Comparison of ENCODE assay signal across 19 cellular contexts in the genomic region with DNA sequence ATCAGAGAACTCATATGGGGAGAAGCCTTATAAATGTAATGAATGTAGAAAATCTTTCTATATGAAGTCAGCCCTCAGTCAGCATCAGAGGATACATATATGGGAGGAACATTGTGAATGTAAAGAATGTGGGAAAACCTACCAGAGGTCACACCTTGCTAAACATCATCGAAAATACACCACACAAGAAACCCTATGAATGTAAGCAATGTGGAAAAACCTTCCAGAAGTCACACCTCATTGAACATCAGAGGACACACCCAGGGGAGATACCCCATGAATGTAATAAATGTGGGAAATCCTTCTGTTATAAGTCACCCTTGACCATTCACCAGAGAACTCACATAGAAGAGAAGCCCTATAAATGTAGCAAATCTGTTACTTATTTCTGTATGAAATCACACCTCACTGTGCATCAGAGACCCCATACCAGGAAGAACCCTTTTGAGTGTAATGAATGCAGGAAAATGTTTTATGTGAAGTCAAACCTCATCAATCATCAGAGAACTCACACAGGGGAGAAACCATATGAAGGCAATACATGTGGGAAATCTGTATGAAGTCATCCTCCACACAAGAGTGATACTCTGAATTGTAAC. TPM values are rescaled to one million over a fixed set of nuclear protein-coding genes. Genes with fewer than 3 reads are reported as not detected.
A peak's percentile ranks its signal among the peaks of the same experiment; 100 is the strongest.
DNase-seq lines count a peak whose midpoint lies in the region; ATAC-seq and TF ChIP-seq lines count a peak whose summit lies in the region.
"Had no signal": no experiment of that assay in that cellular context is flagged by ENCODE, and none has a peak within 500 bp of the region (broad histone marks: within the 10 kb centered on the region; RNA-seq: fewer than 3 reads in every experiment).

No MANE protein-coding gene starts in this region.

- TF ChIP-seq RAD21 in HCT116 (IDR thresholded peaks at IDR 0.05; ENCODE audit: low read depth), result no peak

- ATAC-seq in HCT116 (no peak), left lobe of liver (no peak)
- ATAC-seq: T-cell had no signal

- H3K79me2 ChIP-seq in HCT116 (ENCODE audit: insufficient read depth, low read length), result no peaks in the 10 kb centered on the region

- peaks cover 37 to 51% of the 10 kb centered on the region in 2 experiments; a peak in 3 of 4 replicates for H3K9me3 ChIP-seq in HCT116 (ENCODE audit: control insufficient read depth in 1 of 2, insufficient read depth in 1 of 2, low read depth in 1 of 2, low read length in 2 of 2)
- H3K9me3 ChIP-seq in adipocyte (ENCODE audit: control insufficient read depth, low read length), result peaks cover 86% of the 10 kb centered on the region

- no peak for TF ChIP-seq CTCF in HCT116 (IDR thresholded peaks at IDR 0.05 in 2 of 3, conservative IDR thresholded peaks at IDR 0.05 in 1 of 3; ENCODE audit: borderline replicate concordance in 1 of 3, insufficient read depth in 1 of 3, low read depth in 2 of 3, low read length in 2 of 3)

- peak; percentile 14 for DNase-seq in ACHN
- DNase-seq in HCT116 (ENCODE audit: low read depth, low spot score), result no peak
- no peak for DNase-seq in adipocyte (ENCODE audit: low read depth)
- peak; percentile 19 to 23 for DNase-seq in erythroblast (lab: John Stamatoyannopoulos, UW)
- no peak for DNase-seq in activated CD4-positive, alpha-beta memory T cell treated with anti-CD3 and anti-CD28 coated beads for 36 hours
- no peak for DNase-seq in NCI-H446 (lab: John Stamatoyannopoulos, UW)
- DNase-seq in left lobe of liver (ENCODE audit: low spot score), result no peak
- no peak for DNase-seq in GOT3 (lab: John Stamatoyannopoulos, UW)
- DNase-seq: H7, NCI-H1105, NCI-H1694, NCI-H2081, NCI-H2171, NCI-H345, NCI-H524 treated with DMSO at 0.1 percent for 48 hours, Peyer's patch, SJCRH30, T-cell had no signal

- peaks cover 82% of the 10 kb centered on the region for H3K9me3 Mint-ChIP-seq in activated CD4-positive, alpha-beta memory T cell treated with anti-CD3 and anti-CD28 coated beads for 36 hours

- no peaks in the 10 kb centered on the region for H3K9me2 ChIP-seq in HCT116 (ENCODE audit: insufficient read depth)

- H3K9ac ChIP-seq in HCT116 (ENCODE audit: low read length), result no peak overlapping the region
- H3K9ac ChIP-seq in adipocyte (ENCODE audit: low read length), result no peak overlapping the region

- POLR2A ChIA-PET in HCT116 (lab: Charles Lee), result no interaction called here
- POLR2A ChIA-PET in activated CD4-positive, alpha-beta memory T cell treated with anti-CD3 and anti-CD28 coated beads for 36 hours (lab: Charles Lee), result no interaction called here

- RAD21 ChIA-PET in HCT116 (lab: Charles Lee; ENCODE audit: low non-redundant PET in 1 of 2, low total read pairs in 2 of 2, uncharacterized antibody in 2 of 2, unreplicated experiment in 2 of 2), result no interaction called here

- H3K4me3 ChIP-seq in HCT116 (replicated peaks in 1 of 2; ENCODE audit: low read depth in 1 of 2, low read length in 2 of 2) (no peak overlapping the region), adipocyte (ENCODE audit: low read length) (peak overlapping the region; percentile 27)
- H3K4me3 ChIP-seq: Peyer's patch, SJCRH30 had no signal

- H3K4me2 ChIP-seq in HCT116 (ENCODE audit: low read length), result no peak overlapping the region

- no peak for TF ChIP-seq POLR2A in HCT116 (IDR thresholded peaks at IDR 0.05; ENCODE audit: borderline replicate concordance, extremely low read depth, insufficient read depth, insufficient read length)
- no peak for TF ChIP-seq POLR2A in erythroblast (IDR thresholded peaks at IDR 0.05; ENCODE audit: low read length)

- H3K27ac ChIP-seq in HCT116 (ENCODE audit: low read depth, low read length), result no peak overlapping the region
- H3K27ac ChIP-seq: Peyer's patch, SJCRH30 had no signal

- no peaks in the 10 kb centered on the region for H3K27me3 Mint-ChIP-seq in activated CD4-positive, alpha-beta memory T cell treated with anti-CD3 and anti-CD28 coated beads for 36 hours
- H3K27me3 Mint-ChIP-seq: B cell, T-cell had no signal

- H3K36me3 ChIP-seq in HCT116 (ENCODE audit: control insufficient read depth in 1 of 2, insufficient read depth in 2 of 2, low read length in 2 of 2) (no peaks in the 10 kb centered on the region), adipocyte (ENCODE audit: control insufficient read depth, insufficient read depth, low read length, severe bottlenecking) (no peaks in the 10 kb centered on the region)
- H3K36me3 ChIP-seq: Peyer's patch, SJCRH30 had no signal

- H3K27ac Mint-ChIP-seq in activated CD4-positive, alpha-beta memory T cell treated with anti-CD3 and anti-CD28 coated beads for 36 hours, result no peak overlapping the region
- H3K27ac Mint-ChIP-seq: B cell, T-cell had no signal

- H3K4me1 Mint-ChIP-seq in activated CD4-positive, alpha-beta memory T cell treated with anti-CD3 and anti-CD28 coated beads for 36 hours (ENCODE audit: low read depth), result no peaks in the 10 kb centered on the region
- H3K4me1 Mint-ChIP-seq: B cell, T-cell had no signal

- intact Hi-C loops in HCT116 (cut with micrococcal nuclease), result no loop called here
- intact Hi-C loops in activated CD4-positive, alpha-beta memory T cell treated with anti-CD3 and anti-CD28 coated beads for 36 hours (cut with micrococcal nuclease), result no loop called here

- CTCF ChIA-PET in HCT116 (lab: Charles Lee), result no interaction called here
- CTCF ChIA-PET in activated CD4-positive, alpha-beta memory T cell treated with anti-CD3 and anti-CD28 coated beads for 36 hours (lab: Charles Lee), result no interaction called here

- H3K27me3 ChIP-seq in HCT116 (ENCODE audit: insufficient read depth, low read length), result no peaks in the 10 kb centered on the region
- H3K27me3 ChIP-seq in adipocyte (replicated peaks; ENCODE audit: control insufficient read depth, insufficient read depth, low read length), result no peaks in the 10 kb centered on the region
- H3K27me3 ChIP-seq: Peyer's patch, SJCRH30 had no signal

- H4K20me1 ChIP-seq in HCT116 (ENCODE audit: insufficient read depth), result no peaks in the 10 kb centered on the region

- in situ Hi-C loops in ACHN (cut with HindIII; ENCODE audit: low pct_ligation_motif_present, low pct_unique_long_range_greater_than_20kb, low sequenced_read_pairs), result no loop called here

- H2AFZ ChIP-seq in HCT116 (ENCODE audit: low read depth, low read length, poor library complexity, severe bottlenecking), result no peak overlapping the region

- no TSS peak for BruUV-seq in HCT116 (replicated peaks; lab: Mats Ljungman, UMichigan)

- H3K36me3 Mint-ChIP-seq in activated CD4-positive, alpha-beta memory T cell treated with anti-CD3 and anti-CD28 coated beads for 36 hours, result peaks cover 45% of the 10 kb centered on the region

- no peak overlapping the region for H3K4me3 Mint-ChIP-seq in activated CD4-positive, alpha-beta memory T cell treated with anti-CD3 and anti-CD28 coated beads for 36 hours
- H3K4me3 Mint-ChIP-seq: B cell, T-cell had no signal

- H3K4me1 ChIP-seq in HCT116 (ENCODE audit: control insufficient read depth in 1 of 2, insufficient read depth in 2 of 2, low read length in 2 of 2) (no peaks in the 10 kb centered on the region), adipocyte (ENCODE audit: control insufficient read depth, insufficient read depth, low read length) (no peaks in the 10 kb centered on the region)
- H3K4me1 ChIP-seq: Peyer's patch, SJCRH30 had no signal

TF ChIP-seq in HCT116, 20 proteins besides CTCF, POLR2A, EP300 and RAD21:
- TF ChIP-seq ZNF274 (IDR thresholded peaks at IDR 0.05; ENCODE audit: low read depth, low read length), result peak; percentile 84
- TF ChIP-seq, protein P1, sequence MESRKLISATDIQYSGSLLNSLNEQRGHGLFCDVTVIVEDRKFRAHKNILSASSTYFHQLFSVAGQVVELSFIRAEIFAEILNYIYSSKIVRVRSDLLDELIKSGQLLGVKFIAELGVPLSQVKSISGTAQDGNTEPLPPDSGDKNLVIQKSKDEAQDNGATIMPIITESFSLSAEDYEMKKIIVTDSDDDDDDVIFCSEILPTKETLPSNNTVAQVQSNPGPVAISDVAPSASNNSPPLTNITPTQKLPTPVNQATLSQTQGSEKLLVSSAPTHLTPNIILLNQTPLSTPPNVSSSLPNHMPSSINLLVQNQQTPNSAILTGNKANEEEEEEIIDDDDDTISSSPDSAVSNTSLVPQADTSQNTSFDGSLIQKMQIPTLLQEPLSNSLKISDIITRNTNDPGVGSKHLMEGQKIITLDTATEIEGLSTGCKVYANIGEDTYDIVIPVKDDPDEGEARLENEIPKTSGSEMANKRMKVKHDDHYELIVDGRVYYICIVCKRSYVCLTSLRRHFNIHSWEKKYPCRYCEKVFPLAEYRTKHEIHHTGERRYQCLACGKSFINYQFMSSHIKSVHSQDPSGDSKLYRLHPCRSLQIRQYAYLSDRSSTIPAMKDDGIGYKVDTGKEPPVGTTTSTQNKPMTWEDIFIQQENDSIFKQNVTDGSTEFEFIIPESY (IDR thresholded peaks at IDR 0.05; ENCODE audit: extremely low read depth, insufficient replicate concordance, low read length), result no peak

RNA-seq across cellular contexts. Expression of a gene that starts 30.8 kb away (rescaled TPM):
- total RNA-seq in HCT116 (2021; ENCODE audit: unreplicated experiment), result 19.0 TPM
- 5.4 and 11.6 TPM in 2 replicates for polyA plus RNA-seq in HCT116 (2012)
- total RNA-seq in activated CD4-positive, alpha-beta memory T cell treated with anti-CD3 and anti-CD28 coated beads for 36 hours, result 10 to 100 TPM; 14.9 to 15.2 TPM
- 12.8 TPM for total RNA-seq in left lobe of liver

RNA-seq across cellular contexts. Expression of a gene that starts 38.8 kb away (rescaled TPM):
- total RNA-seq in HCT116 (2021; ENCODE audit: unreplicated experiment) (25.0 TPM), left lobe of liver (18.6 TPM)
- polyA plus RNA-seq in HCT116 (2012), result 13.3 and 14.2 TPM in 2 replicates
- total RNA-seq in activated CD4-positive, alpha-beta memory T cell treated with anti-CD3 and anti-CD28 coated beads for 36 hours, result 10 to 100 TPM; 19.7 to 21.7 TPM

Comparison
In these comparisons a context has a peak if more than half of its experiments do, and no peak if none do; other contexts are left out.
1. DNase-seq: peak in ACHN (single experiment) and erythroblast (2 of 2); none in HCT116 (single experiment), adipocyte (single experiment), activated CD4-positive, alpha-beta memory T cell treated with anti-CD3 and anti-CD28 coated beads for 36 hours (single experiment), NCI-H446 (0 of 2), left lobe of liver (single experiment) and GOT3 (single experiment).